1 cellular context compared by ENCODE assay signal in genomic region chr2:150778828-150779227, GRCh38.
TF ChIP-seq lines count a peak whose summit lies in the region.

No MANE protein-coding gene starts in this region.

TF ChIP-seq in GM23338, 12 proteins besides CTCF, POLR2A, EP300 and RAD21 (continued from another document):
- no peak for TF ChIP-seq REST (IDR thresholded peaks at IDR 0.05; ENCODE audit: unreplicated experiment)
